21 cellular contexts compared by ENCODE assay signal in genomic region chr11:72829884-72830533, GRCh38. TPM values are rescaled to one million over a fixed set of nuclear protein-coding genes. Genes with fewer than 3 reads are reported as not detected.
DNase-seq lines count a peak whose midpoint lies in the region; ATAC-seq, FAIRE-seq and TF ChIP-seq lines count a peak whose summit lies in the region.
"Had no signal": no experiment of that assay in that cellular context is flagged by ENCODE, and none has a peak within 500 bp of the region (broad histone marks: within the 10 kb centered on the region; RNA-seq: fewer than 3 reads in every experiment).

No MANE protein-coding gene starts in this region.

- H3K36me3 ChIP-seq in GM12878 (ENCODE audit: control insufficient read depth in 2 of 2, insufficient read depth in 2 of 2, low read length in 1 of 2): peaks cover 22 to 27% of the 10 kb centered on the region in 2 experiments
- H3K36me3 ChIP-seq in neural progenitor cell: no peaks in the 10 kb centered on the region
- H3K36me3 ChIP-seq: brain microvascular endothelial cell, transverse colon had no signal

- H2AFZ ChIP-seq in GM12878 (ENCODE audit: control insufficient read depth, low read depth, low read length) (no peak overlapping the region), neural progenitor cell (replicated peaks) (no peak overlapping the region)

- peaks cover 12% of the 10 kb centered on the region for H3K4me1 Mint-ChIP-seq in activated CD4-positive, alpha-beta memory T cell treated with anti-CD3 and anti-CD28 coated beads for 36 hours (ENCODE audit: low read depth)
- peaks cover 30% of the 10 kb centered on the region for H3K4me1 Mint-ChIP-seq in activated CD4-positive, alpha-beta memory T cell treated with anti-CD3 and anti-CD28 coated beads, Interleukin-2, amount 10 ng/mL, durations not matched to agents 7 days and 5 days
- H3K4me1 Mint-ChIP-seq in neural progenitor cell: peaks cover 15% of the 10 kb centered on the region

- no peak overlapping the region for H3K4me3 ChIP-seq in GM12878
- no peak overlapping the region for H3K4me3 ChIP-seq in neural progenitor cell
- H3K4me3 ChIP-seq: coronary artery, transverse colon had no signal

- no peak for TF ChIP-seq RAD21 in GM12878 (IDR thresholded peaks at IDR 0.05; ENCODE audit: insufficient read depth, low read depth, low read length)

- H3K27ac Mint-ChIP-seq in activated CD4-positive, alpha-beta memory T cell treated with anti-CD3 and anti-CD28 coated beads for 36 hours: peak overlapping the region; percentile 29
- no peak overlapping the region for H3K27ac Mint-ChIP-seq in activated CD4-positive, alpha-beta memory T cell treated with anti-CD3 and anti-CD28 coated beads, Interleukin-2, amount 10 ng/mL, durations not matched to agents 7 days and 5 days
- H3K27ac Mint-ChIP-seq in neural progenitor cell: peak overlapping the region; percentile 42

- no peaks in the 10 kb centered on the region for H3K9me3 ChIP-seq in GM12878 (replicated peaks; ENCODE audit: control insufficient read depth, insufficient read depth, low read length)
- H3K9me3 ChIP-seq in neural progenitor cell (ENCODE audit: low read depth): no peaks in the 10 kb centered on the region
- H3K9me3 ChIP-seq: transverse colon had no signal

- RAD21 ChIA-PET in GM12878 (lab: Charles Lee; ENCODE audit: unreplicated experiment): interaction anchor here (4.2 kb wide), 1 partner anchor 348 kb away, joined by 51 read pairs; no protein-coding TSS in a partner anchor

- ATAC-seq in GM12878: no peak

- H4K20me1 ChIP-seq in GM12878 (ENCODE audit: control insufficient read depth, insufficient read depth) (no peaks in the 10 kb centered on the region; the same call in 1 of the 2 replicates), neural progenitor cell (ENCODE audit: low read depth) (no peaks in the 10 kb centered on the region)

- H3K4me2 ChIP-seq in GM12878 (ENCODE audit: control insufficient read depth, insufficient read depth) (no peak overlapping the region), neural progenitor cell (no peak overlapping the region)

- H3K79me2 ChIP-seq in GM12878 (ENCODE audit: control insufficient read depth, insufficient read depth, low read length) (no peaks in the 10 kb centered on the region), neural progenitor cell (ENCODE audit: low read depth) (no peaks in the 10 kb centered on the region)

- H3K9ac ChIP-seq in GM12878 (ENCODE audit: control insufficient read depth, insufficient read depth, low read length) (no peak overlapping the region), neural progenitor cell (no peak overlapping the region)

- H3K4me3 Mint-ChIP-seq in activated CD4-positive, alpha-beta memory T cell treated with anti-CD3 and anti-CD28 coated beads for 36 hours: no peak overlapping the region
- no peak overlapping the region for H3K4me3 Mint-ChIP-seq in activated CD4-positive, alpha-beta memory T cell treated with anti-CD3 and anti-CD28 coated beads, Interleukin-2, amount 10 ng/mL, durations not matched to agents 7 days and 5 days
- H3K4me3 Mint-ChIP-seq in neural progenitor cell: no peak overlapping the region

- peak; percentile 29 for TF ChIP-seq POLR2A in GM15510 (IDR thresholded peaks at IDR 0.05; ENCODE audit: borderline replicate concordance, extremely low read depth, insufficient read length)
- peak; percentile 50; the same call in 1 of the 2 replicates for TF ChIP-seq POLR2A in GM12878 (IDR thresholded peaks at IDR 0.05; ENCODE audit: low read depth, low read length)

- H3F3A ChIP-seq in neural progenitor cell (ENCODE audit: low read depth): no peaks in the 10 kb centered on the region

- H3K36me3 Mint-ChIP-seq in activated CD4-positive, alpha-beta memory T cell treated with anti-CD3 and anti-CD28 coated beads for 36 hours: peaks cover 11% of the 10 kb centered on the region
- H3K36me3 Mint-ChIP-seq in activated CD4-positive, alpha-beta memory T cell treated with anti-CD3 and anti-CD28 coated beads, Interleukin-2, amount 10 ng/mL, durations not matched to agents 7 days and 5 days (ENCODE audit: low read depth): peaks cover 54% of the 10 kb centered on the region
- H3K36me3 Mint-ChIP-seq in neural progenitor cell: peaks cover 4% of the 10 kb centered on the region

- 81% methylated on average over 5 of the region's 5 CpGs for WGBS in GM12878 (ENCODE audit: insufficient coverage, insufficient replicate concordance, low lambda C conversion rate, missing lambda C conversion rate)

- TF ChIP-seq CTCF in GM12878 (IDR thresholded peaks at IDR 0.05 in 2 of 3, conservative IDR thresholded peaks at IDR 0.05 in 1 of 3; ENCODE audit: control insufficient read depth in 2 of 3, extremely low read depth in 1 of 3, insufficient read depth in 1 of 3, low read depth in 3 of 3, low read length in 3 of 3): no peak
- no peak for TF ChIP-seq CTCF in neural progenitor cell (IDR thresholded peaks at IDR 0.05)

- FAIRE-seq in GM12878 (lab: Jason Lieb, UNC): no peak
- FAIRE-seq: A204.1, H54, keratinocyte had no signal

- no peak overlapping the region for H3K27ac ChIP-seq in GM12878 (ENCODE audit: control insufficient read depth, insufficient read depth)
- no peak overlapping the region for H3K27ac ChIP-seq in neural progenitor cell
- H3K27ac ChIP-seq: brain microvascular endothelial cell, transverse colon had no signal

- H3K27me3 Mint-ChIP-seq in activated CD4-positive, alpha-beta memory T cell treated with anti-CD3 and anti-CD28 coated beads for 36 hours: no peaks in the 10 kb centered on the region
- H3K27me3 Mint-ChIP-seq in activated CD4-positive, alpha-beta memory T cell treated with anti-CD3 and anti-CD28 coated beads, Interleukin-2, amount 10 ng/mL, durations not matched to agents 7 days and 5 days: no peaks in the 10 kb centered on the region
- peaks cover 2% of the 10 kb centered on the region for H3K27me3 Mint-ChIP-seq in neural progenitor cell (ENCODE audit: insufficient read depth, low read depth)

- in situ Hi-C loops in GM12878 (cut with MboI): loop anchor here (5.0 to 25.0 kb wide), 2 partner anchors 357 to 412 kb away; no protein-coding TSS in a partner anchor

- intact Hi-C loops in activated CD4-positive, alpha-beta memory T cell treated with anti-CD3 and anti-CD28 coated beads for 36 hours (cut with micrococcal nuclease): no loop called here
- intact Hi-C loops in GM12878 (cut with micrococcal nuclease; ENCODE audit: unreplicated experiment): no loop called here

- H3K9me3 Mint-ChIP-seq in activated CD4-positive, alpha-beta memory T cell treated with anti-CD3 and anti-CD28 coated beads for 36 hours: no peaks in the 10 kb centered on the region
- H3K9me3 Mint-ChIP-seq in activated CD4-positive, alpha-beta memory T cell treated with anti-CD3 and anti-CD28 coated beads, Interleukin-2, amount 10 ng/mL, durations not matched to agents 7 days and 5 days: no peaks in the 10 kb centered on the region
- H3K9me3 Mint-ChIP-seq in neural progenitor cell: no peaks in the 10 kb centered on the region

- CTCF ChIA-PET in activated CD4-positive, alpha-beta memory T cell treated with anti-CD3 and anti-CD28 coated beads for 36 hours (lab: Charles Lee): interaction anchor here (1.5 to 7.7 kb wide), 3 partner anchors 11 to 349 kb away, joined by 4 to 138 read pairs (median 17); no protein-coding TSS in a partner anchor
- CTCF ChIA-PET in activated CD4-positive, alpha-beta memory T cell treated with anti-CD3 and anti-CD28 coated beads, Interleukin-2, amount 10 ng/mL, durations not matched to agents 7 days and 5 days (lab: Charles Lee): interaction anchor here (1.2 to 4.7 kb wide), 6 partner anchors 17 to 357 kb away, joined by 3 to 66 read pairs (median 4); partner anchors contain the start of gene FCHSD2
- CTCF ChIA-PET in GM12878 (lab: Yijun Ruan, JAX): interaction anchor here (1.2 to 8.7 kb wide), 4 partner anchors 20 to 348 kb away, joined by 3 to 128 read pairs (median 4); no protein-coding TSS in a partner anchor

- POLR2A ChIA-PET in activated CD4-positive, alpha-beta memory T cell treated with anti-CD3 and anti-CD28 coated beads for 36 hours (lab: Charles Lee): interaction anchor here (1.4 to 2.0 kb wide), 2 partner anchors 10 to 17 kb away, joined by 4 to 8 read pairs; no protein-coding TSS in a partner anchor
- POLR2A ChIA-PET in activated CD4-positive, alpha-beta memory T cell treated with anti-CD3 and anti-CD28 coated beads, Interleukin-2, amount 10 ng/mL, durations not matched to agents 7 days and 5 days (lab: Charles Lee): interaction anchor here (1.9 to 7.4 kb wide), 2 partner anchors 11 to 15 kb away, joined by 5 to 58 read pairs; partner anchors contain the start of gene ATG16L2
- POLR2A ChIA-PET in GM12878 (lab: Charles Lee): no interaction called here

- SMC1A ChIA-PET in GM12878 (lab: Charles Lee; ENCODE audit: uncharacterized antibody, unreplicated experiment): interaction anchor here (8.0 kb wide), 1 partner anchor 348 kb away, joined by 65 read pairs; no protein-coding TSS in a partner anchor

- no peak for DNase-seq in activated CD4-positive, alpha-beta memory T cell treated with anti-CD3 and anti-CD28 coated beads for 36 hours
- DNase-seq in activated CD4-positive, alpha-beta memory T cell treated with anti-CD3 and anti-CD28 coated beads, Interleukin-2, amount 10 ng/mL, durations not matched to agents 7 days and 5 days: no peak
- no peak for DNase-seq in GM12878 (ENCODE audit: low read depth, low spot score)
- DNase-seq in neural progenitor cell (ENCODE audit: low spot score): no peak
- DNase-seq in activated CD4-positive, alpha-beta T cell treated with anti-CD3 and anti-CD28 coated beads for 48 hours: no peak
- no peak for DNase-seq in Kasumi-1 (lab: John Stamatoyannopoulos, UW)
- no peak for DNase-seq in SW480 (ENCODE audit: low spot score)
- DNase-seq: brain microvascular endothelial cell, C1 segment of cervical spinal cord, foreskin fibroblast, hippocampal formation, mammary epithelial cell, NCI-H2029 treated with DMSO at 0.1 percent for 48 hours, NCI-H510A, retina, transverse colon had no signal

- no peaks in the 10 kb centered on the region for H3K27me3 ChIP-seq in GM12878 (replicated peaks in 1 of 2; ENCODE audit: control insufficient read depth in 2 of 2, insufficient read depth in 2 of 2, low read length in 1 of 2)
- H3K27me3 ChIP-seq in neural progenitor cell: no peaks in the 10 kb centered on the region
- H3K27me3 ChIP-seq: brain microvascular endothelial cell, transverse colon had no signal

- no TSS peak for BruUV-seq in GM12878 (replicated peaks; lab: Mats Ljungman, UMichigan)

- H3K4me1 ChIP-seq in GM12878 (ENCODE audit: control insufficient read depth, insufficient read depth, low read length) (peaks cover 8% of the 10 kb centered on the region), neural progenitor cell (peaks cover 15% of the 10 kb centered on the region)

- TF ChIP-seq EP300 in GM12878 (IDR thresholded peaks at IDR 0.05; ENCODE audit: borderline replicate concordance in 1 of 2, control insufficient read depth in 1 of 2, low read depth in 2 of 2, low read length in 2 of 2): no peak

RNA-seq across cellular contexts. Expression of gene ATG16L2, which starts 15.8 kb away (rescaled TPM):
- total RNA-seq in activated CD4-positive, alpha-beta memory T cell treated with anti-CD3 and anti-CD28 coated beads for 36 hours: 10 to 100 TPM; 79.7 to 91.1 TPM
- 100 to 1,000 TPM; 135 to 137 TPM for total RNA-seq in activated CD4-positive, alpha-beta memory T cell treated with anti-CD3 and anti-CD28 coated beads, Interleukin-2, amount 10 ng/mL, durations not matched to agents 7 days and 5 days
- total RNA-seq in GM12878 (2013; cell fraction: nucleolus; rRNA removed): 378 and 421 TPM in 2 replicates
- total RNA-seq in GM12878 (2014; rRNA removed): 28.2 and 34.1 TPM in 2 replicates
- 21.5 and 24.5 TPM in 2 replicates for total RNA-seq in GM12878 (2014; rRNA removed; fragmentation: Illumina TruSeq; extraction: Trizol)
- total RNA-seq in GM12878 (2021): 39.8 and 46.4 TPM in 2 replicates
- polyA plus RNA-seq in GM12878 (2011; ENCODE audit: low read depth): 25.1 TPM
- polyA plus RNA-seq in GM12878 (2011; rRNA removed): 49.5 and 67.7 TPM in 2 replicates
- 48.3 and 70.9 TPM in 2 replicates for polyA plus RNA-seq in GM12878 (2011; cell fraction: cytosol; rRNA removed)
- 785 and 840 TPM in 2 replicates for polyA plus RNA-seq in GM12878 (2011; cell fraction: nucleus; rRNA removed)
- 49.9 and 64.4 TPM in 2 replicates for polyA plus RNA-seq in GM12878 (2012)
- polyA plus RNA-seq in GM12878 (2014; fragmentation: Illumina TruSeq; extraction: Trizol): 35.6 and 39.8 TPM in 2 replicates
- polyA plus RNA-seq in GM12878 (2014; fragmentation: Nextera tagmentation; extraction: Ambion mirVana): 1 to 10 TPM; 1.9 to 5.3 TPM
- 65.4 and 67.6 TPM in 2 replicates for polyA plus RNA-seq in GM12878 (2014; rRNA removed)
- polyA plus RNA-seq in GM12878 (2016; fragmentation: Nextera tagmentation; extraction: Ambion mirVana): 10 to 100 TPM; 25.9 to 32.6 TPM
- polyA minus RNA-seq in GM12878 (2011; rRNA and poly(A)+ RNA removed): 43.8 and 50.3 TPM in 2 replicates
- polyA minus RNA-seq in GM12878 (2011; cell fraction: cytosol; rRNA and poly(A)+ RNA removed): 14.1 and 20.2 TPM in 2 replicates
- 92.6 and 143 TPM in 2 replicates for polyA minus RNA-seq in GM12878 (2011; cell fraction: nucleus; rRNA and poly(A)+ RNA removed)
- 20.5 and 38.0 TPM in 2 replicates for total RNA-seq in neural progenitor cell (ENCODE audit: low replicate concordance)

RNA-seq across cellular contexts. Expression of gene STARD10, which starts 36.2 kb away (rescaled TPM):
- total RNA-seq in activated CD4-positive, alpha-beta memory T cell treated with anti-CD3 and anti-CD28 coated beads for 36 hours: 10 to 100 TPM; 14.8 to 16.8 TPM
- 10 to 100 TPM; 11.3 to 11.6 TPM for total RNA-seq in activated CD4-positive, alpha-beta memory T cell treated with anti-CD3 and anti-CD28 coated beads, Interleukin-2, amount 10 ng/mL, durations not matched to agents 7 days and 5 days
- 13.8 and 14.9 TPM in 2 replicates for total RNA-seq in GM12878 (2013; cell fraction: nucleolus; rRNA removed)
- total RNA-seq in GM12878 (2014; rRNA removed): 29.0 and 29.3 TPM in 2 replicates
- 21.7 and 22.2 TPM in 2 replicates for total RNA-seq in GM12878 (2014; rRNA removed; fragmentation: Illumina TruSeq; extraction: Trizol)
- total RNA-seq in GM12878 (2021): 24.0 and 29.8 TPM in 2 replicates
- 5.4 TPM for polyA plus RNA-seq in GM12878 (2011; ENCODE audit: low read depth)
- polyA plus RNA-seq in GM12878 (2011; rRNA removed): 28.0 and 43.2 TPM in 2 replicates
- polyA plus RNA-seq in GM12878 (2011; cell fraction: cytosol; rRNA removed): 50.3 and 60.8 TPM in 2 replicates
- 34.3 and 35.5 TPM in 2 replicates for polyA plus RNA-seq in GM12878 (2011; cell fraction: nucleus; rRNA removed)
- 18.6 and 21.8 TPM in 2 replicates for polyA plus RNA-seq in GM12878 (2012)
- 23.7 and 24.4 TPM in 2 replicates for polyA plus RNA-seq in GM12878 (2014; fragmentation: Illumina TruSeq; extraction: Trizol)
- polyA plus RNA-seq in GM12878 (2014; fragmentation: Nextera tagmentation; extraction: Ambion mirVana): under 1 TPM; 0.15 to 0.21 TPM
- polyA plus RNA-seq in GM12878 (2014; rRNA removed): 27.8 and 36.3 TPM in 2 replicates
- polyA plus RNA-seq in GM12878 (2016; fragmentation: Nextera tagmentation; extraction: Ambion mirVana): 10 to 100 TPM; 10.3 to 11.4 TPM
- 39.7 and 55.9 TPM in 2 replicates for polyA minus RNA-seq in GM12878 (2011; rRNA and poly(A)+ RNA removed)
- polyA minus RNA-seq in GM12878 (2011; cell fraction: cytosol; rRNA and poly(A)+ RNA removed): 10.6 and 11.8 TPM in 2 replicates
- 11.7 and 14.1 TPM in 2 replicates for polyA minus RNA-seq in GM12878 (2011; cell fraction: nucleus; rRNA and poly(A)+ RNA removed)
- total RNA-seq in neural progenitor cell (ENCODE audit: low replicate concordance): 13.0 and 17.7 TPM in 2 replicates
